Comparison of ENCODE assay signal across 1 cellular context in the genomic region with DNA sequence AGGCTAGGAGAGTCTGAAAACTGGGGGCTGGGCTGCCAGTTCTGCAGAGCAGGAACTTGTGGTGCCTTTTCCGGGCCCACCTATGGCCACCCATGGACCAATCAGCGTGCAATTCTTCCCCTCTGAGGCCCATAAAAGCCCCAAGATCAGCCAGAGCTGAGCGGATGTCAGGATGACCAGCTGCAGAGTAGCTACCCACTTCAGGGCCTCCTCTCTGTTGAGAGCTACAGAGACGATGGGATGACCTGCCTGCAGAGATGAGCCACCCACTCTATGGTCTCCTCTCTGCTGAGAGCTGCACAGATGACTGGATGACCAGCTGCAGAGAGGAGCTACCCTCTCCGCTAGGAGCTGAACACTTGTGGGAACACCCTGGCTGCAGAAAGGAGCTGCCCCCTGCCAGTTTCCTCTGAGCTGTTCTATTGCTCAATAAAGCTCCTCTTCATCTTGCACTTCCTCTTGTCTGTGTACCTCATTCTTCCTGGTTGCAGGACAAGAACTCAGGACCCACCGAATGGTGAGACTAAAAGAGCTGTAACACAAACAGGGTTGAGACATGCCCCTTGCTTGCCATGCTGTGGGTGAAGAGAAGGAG.
TF ChIP-seq lines count a peak whose summit lies in the region.

No MANE protein-coding gene starts in this region.

TF ChIP-seq in HepG2, 621 proteins besides CTCF, POLR2A, EP300 and RAD21:
- TF ChIP-seq THAP11 (CRISPR knock-in tag; IDR thresholded peaks at IDR 0.05) (no peak), SUZ12 (IDR thresholded peaks at IDR 0.05; ENCODE audit: low read depth, low read length) (no peak), ZSCAN12 (CRISPR knock-in tag; IDR thresholded peaks at IDR 0.05) (no peak), HNRNPK (IDR thresholded peaks at IDR 0.05; ENCODE audit: low read depth, low read length, poor library complexity, severe bottlenecking) (no peak), KDM1A (CRISPR knock-in tag; IDR thresholded peaks at IDR 0.05) (no peak), ZFP62 (CRISPR knock-in tag; IDR thresholded peaks at IDR 0.05) (no peak), TMF1 (CRISPR knock-in tag; IDR thresholded peaks at IDR 0.05; ENCODE audit: low read depth) (no peak), HNRNPUL1 (IDR thresholded peaks at IDR 0.05; ENCODE audit: low read depth, low read length) (no peak), RBM22 (optimal IDR thresholded peaks at IDR 0.05; ENCODE audit: low read length) (no peak), SOX6 (IDR thresholded peaks at IDR 0.05) (no peak), SOX6 (CRISPR knock-in tag; IDR thresholded peaks at IDR 0.05) (no peak), ZNF3 (CRISPR knock-in tag; IDR thresholded peaks at IDR 0.05) (no peak), NFKB2 (CRISPR knock-in tag; IDR thresholded peaks at IDR 0.05; ENCODE audit: borderline replicate concordance) (no peak), ZFP82 (CRISPR knock-in tag; IDR thresholded peaks at IDR 0.05; ENCODE audit: borderline replicate concordance) (no peak)
- TF ChIP-seq, protein P1, sequence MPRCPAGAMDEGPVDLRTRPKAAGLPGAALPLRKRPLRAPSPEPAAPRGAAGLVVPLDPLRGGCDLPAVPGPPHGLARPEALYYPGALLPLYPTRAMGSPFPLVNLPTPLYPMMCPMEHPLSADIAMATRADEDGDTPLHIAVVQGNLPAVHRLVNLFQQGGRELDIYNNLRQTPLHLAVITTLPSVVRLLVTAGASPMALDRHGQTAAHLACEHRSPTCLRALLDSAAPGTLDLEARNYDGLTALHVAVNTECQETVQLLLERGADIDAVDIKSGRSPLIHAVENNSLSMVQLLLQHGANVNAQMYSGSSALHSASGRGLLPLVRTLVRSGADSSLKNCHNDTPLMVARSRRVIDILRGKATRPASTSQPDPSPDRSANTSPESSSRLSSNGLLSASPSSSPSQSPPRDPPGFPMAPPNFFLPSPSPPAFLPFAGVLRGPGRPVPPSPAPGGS (CRISPR knock-in tag; IDR thresholded peaks at IDR 0.05): no peak
- TF ChIP-seq, protein P2, sequence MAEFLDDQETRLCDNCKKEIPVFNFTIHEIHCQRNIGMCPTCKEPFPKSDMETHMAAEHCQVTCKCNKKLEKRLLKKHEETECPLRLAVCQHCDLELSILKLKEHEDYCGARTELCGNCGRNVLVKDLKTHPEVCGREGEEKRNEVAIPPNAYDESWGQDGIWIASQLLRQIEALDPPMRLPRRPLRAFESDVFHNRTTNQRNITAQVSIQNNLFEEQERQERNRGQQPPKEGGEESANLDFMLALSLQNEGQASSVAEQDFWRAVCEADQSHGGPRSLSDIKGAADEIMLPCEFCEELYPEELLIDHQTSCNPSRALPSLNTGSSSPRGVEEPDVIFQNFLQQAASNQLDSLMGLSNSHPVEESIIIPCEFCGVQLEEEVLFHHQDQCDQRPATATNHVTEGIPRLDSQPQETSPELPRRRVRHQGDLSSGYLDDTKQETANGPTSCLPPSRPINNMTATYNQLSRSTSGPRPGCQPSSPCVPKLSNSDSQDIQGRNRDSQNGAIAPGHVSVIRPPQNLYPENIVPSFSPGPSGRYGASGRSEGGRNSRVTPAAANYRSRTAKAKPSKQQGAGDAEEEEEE (CRISPR knock-in tag; IDR thresholded peaks at IDR 0.05; ENCODE audit: borderline replicate concordance): no peak
